ENCODE assay signal across 30 cellular contexts in genomic region chr7:97166308-97166707, GRCh38.
"Had no signal": no experiment of that assay in that cellular context is flagged by ENCODE, and none has a peak within 500 bp of the region (broad histone marks: within the 10 kb centered on the region; RNA-seq: fewer than 3 reads in every experiment).

No MANE protein-coding gene starts in this region.

- H3K27me3 Mint-ChIP-seq: progenitor cell of endocrine pancreas; stimulated activated memory B cell treated with anti-CD40 and anti-IgM and Interleukin-4, amounts not matched to agents 10 μg/mL and 1 μg/mL and 100 μg/mL, for 72 hours; stimulated activated naive CD8-positive, alpha-beta T cell treated with anti-CD3 and anti-CD28 coated beads, Interleukin-15, amount 100 ng/mL, for 72 hours; type B pancreatic cell had no signal

- H3K79me2 ChIP-seq: parathyroid adenoma had no signal

- H3K27me3 ChIP-seq: neural progenitor cell, ovary, spleen, suprapubic skin, testis, tibial artery, transverse colon, upper lobe of right lung, uterus had no signal

- H2AFZ ChIP-seq: neural progenitor cell, parathyroid adenoma had no signal

- H3K4me3 ChIP-seq: neural progenitor cell, ovary, psoas muscle, skin epidermis, smooth muscle cell, spleen, suprapubic skin, testis, tibial artery, transverse colon, upper lobe of right lung, uterus had no signal

- H3K27ac Mint-ChIP-seq: natural killer cell; nephron; neural progenitor cell; progenitor cell of endocrine pancreas; stimulated activated memory B cell treated with anti-CD40 and anti-IgM and Interleukin-4, amounts not matched to agents 10 μg/mL and 1 μg/mL and 100 μg/mL, for 72 hours; stimulated activated naive CD8-positive, alpha-beta T cell treated with anti-CD3 and anti-CD28 coated beads, Interleukin-15, amount 100 ng/mL, for 72 hours; type B pancreatic cell had no signal

- H3K9ac ChIP-seq: neural progenitor cell, parathyroid adenoma had no signal

- ATAC-seq: natural killer cell; psoas muscle; right cardiac atrium; sciatic nerve; stimulated activated memory B cell treated with anti-CD40 and anti-IgM and Interleukin-4, amounts not matched to agents 10 μg/mL and 1 μg/mL and 100 μg/mL, for 72 hours; stimulated activated naive CD8-positive, alpha-beta T cell treated with anti-CD3 and anti-CD28 coated beads, Interleukin-15, amount 100 ng/mL, for 72 hours; stimulated activated naive CD8-positive, alpha-beta T cell treated with anti-CD3 and anti-CD28 coated beads, Interleukin-15, Interleukin-2, amounts not matched to agents 100 U/mL and 50 U/mL, for 24 hours; upper lobe of right lung had no signal

- H3K4me1 Mint-ChIP-seq: nephron, neural progenitor cell had no signal

- H3K9me3 ChIP-seq: ovary, psoas muscle, suprapubic skin, testis, tibial artery, transverse colon, upper lobe of right lung, uterus had no signal

- H3K4me1 ChIP-seq: neural progenitor cell, psoas muscle, spleen, suprapubic skin, testis, tibial artery, transverse colon, upper lobe of right lung, uterus had no signal

- H3K36me3 ChIP-seq: neural progenitor cell, ovary, suprapubic skin, tibial artery, transverse colon, upper lobe of right lung, uterus had no signal

- DNase-seq: natural killer cell; occipital lobe; ovary; posterior cingulate gyrus; psoas muscle; right cardiac atrium; spleen; stimulated activated CD4-positive, alpha-beta T cell treated with anti-CD3 and anti-CD28 coated beads, Interleukin-12 subunit alpha, Interleukin-12 subunit beta, amount 100 ng/mL, for 4 hours; stimulated activated CD4-positive, alpha-beta T cell treated with anti-CD3 and anti-CD28 coated beads, Interleukin-4, amount 100 ng/mL, for 1 hour; stimulated activated CD4-positive, alpha-beta T cell treated with anti-CD3 and anti-CD28 coated beads, Interleukin-4, amount 100 ng/mL, for 4 hours; stimulated activated CD8-positive, alpha-beta memory T cell treated with anti-CD3 and anti-CD28 coated beads, Interleukin-4, amount 100 ng/mL, for 48 hours; stimulated activated naive CD4-positive, alpha-beta T cell; stimulated activated naive CD8-positive, alpha-beta T cell treated with anti-CD3 and anti-CD28 coated beads, Interleukin-15, amount 100 ng/mL, for 72 hours; stimulated activated naive CD8-positive, alpha-beta T cell treated with anti-CD3 and anti-CD28 coated beads, Interleukin-15, Interleukin-2, amounts not matched to agents 100 U/mL and 50 U/mL, for 24 hours; substantia nigra; testis; tibial artery; transverse colon; upper lobe of right lung; uterus had no signal

- H3K9me3 Mint-ChIP-seq: natural killer cell had no signal

- H3K27ac ChIP-seq: neural progenitor cell, ovary, parathyroid adenoma, psoas muscle, skin epidermis, spleen, suprapubic skin, testis, tibial artery, transverse colon, upper lobe of right lung, uterus had no signal

- H3K4me2 ChIP-seq: neural progenitor cell, smooth muscle cell had no signal

- H3K4me3 Mint-ChIP-seq: natural killer cell; nephron; neural progenitor cell; stimulated activated memory B cell treated with anti-CD40 and anti-IgM and Interleukin-4, amounts not matched to agents 10 μg/mL and 1 μg/mL and 100 μg/mL, for 72 hours; stimulated activated naive CD8-positive, alpha-beta T cell treated with anti-CD3 and anti-CD28 coated beads, Interleukin-15, amount 100 ng/mL, for 72 hours; type B pancreatic cell had no signal
